Comparison of ENCODE assay signal across 8 cellular contexts in the genomic region with DNA sequence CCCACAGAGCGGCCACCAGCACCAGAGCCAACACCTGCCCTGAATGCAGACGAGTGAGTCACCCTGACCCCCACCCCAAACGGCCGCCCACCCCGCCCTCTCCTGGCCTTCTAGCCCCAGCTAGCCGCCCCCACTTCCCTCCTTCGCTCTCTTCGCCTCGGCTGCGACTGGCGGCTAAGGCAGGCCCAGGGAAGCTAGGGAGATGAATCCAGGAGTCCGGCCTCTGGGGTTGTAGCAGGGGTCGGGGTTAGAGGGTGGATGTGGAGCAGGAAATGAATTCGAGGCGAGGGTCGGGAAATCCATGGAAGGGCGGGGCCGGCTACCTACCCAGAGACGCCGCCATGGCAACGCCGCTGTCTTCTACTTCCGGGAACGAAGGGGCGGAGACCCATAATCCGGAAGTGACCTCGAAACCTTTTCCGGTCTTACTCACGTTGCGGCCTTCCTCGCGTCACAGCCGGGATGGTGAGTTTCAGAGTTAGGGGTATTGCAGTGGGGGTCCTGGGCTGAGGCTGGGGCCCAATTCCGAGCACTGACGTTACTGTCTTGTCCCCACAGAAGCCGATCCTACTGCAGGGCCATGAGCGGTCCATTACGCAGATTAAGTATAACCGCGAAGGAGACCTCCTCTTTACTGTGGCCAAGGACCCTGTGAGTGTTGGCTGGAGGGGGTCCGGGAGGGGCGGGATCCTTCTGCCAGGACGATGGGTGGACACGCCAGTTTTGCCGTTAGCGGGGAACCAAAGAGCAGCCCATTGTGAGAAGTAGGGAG. TPM values are rescaled to one million over a fixed set of nuclear protein-coding genes. Genes with fewer than 3 reads are reported as not detected.
DNase-seq lines count a peak whose midpoint lies in the region; ATAC-seq and TF ChIP-seq lines count a peak whose summit lies in the region.

TSS of gene EIF3I (plus strand) at position 428 of the 772 bp plus-strand sequence. CDS start at position 463, 35 bp downstream.
TSS of gene TMEM234 (minus strand) at position 374 of the 772 bp plus-strand sequence. CDS start at position 343, 31 bp downstream.

- peaks cover 17% of the 10 kb centered on the region for H3K4me1 Mint-ChIP-seq in GM23338
- H3K4me1 Mint-ChIP-seq in natural killer cell = peaks cover 20 to 29% of the 10 kb centered on the region in 2 donors

- H3K36me3 ChIP-seq in DND-41 (ENCODE audit: insufficient read depth, low read length) (peaks cover 35% of the 10 kb centered on the region), GM23338 (ENCODE audit: insufficient read depth) (peaks cover 30% of the 10 kb centered on the region), Loucy (ENCODE audit: insufficient read depth, low read length) (no peaks in the 10 kb centered on the region; the same call in 1 of the 2 replicates)

- DNase-seq in DND-41 (peak; percentile 92), GM23338 (ENCODE audit: low spot score) (peak; percentile 99), SHP77 (lab: John Stamatoyannopoulos, UW) (peak; percentile 95 to 96), fibroblast of pulmonary artery (ENCODE audit: low read depth) (peak; percentile 91), natural killer cell (peak; percentile 86)
- DNase-seq in activated effector memory CD4-positive, alpha-beta T cell treated with Interleukin-2 at 50 U/mL for 16 hours = peak; percentile 86
- DNase-seq in stimulated activated naive CD4-positive, alpha-beta T cell treated with Interleukin-2 at 50 U/mL for 16 hours (lab: John Stamatoyannopoulos, UW) = peak; percentile 87

- H3K4me2 ChIP-seq in DND-41 (ENCODE audit: insufficient read depth, low read length) (peak within 1 kb of the TSS; percentile 70), GM23338 (peak within 1 kb of the TSS; percentile 99), Loucy (ENCODE audit: low read depth, low read length, poor library complexity, severe bottlenecking) (peak within 1 kb of the TSS; percentile 91)

- H3K27me3 ChIP-seq in DND-41 (ENCODE audit: insufficient read depth, low read length, poor library complexity) (no peaks in the 10 kb centered on the region), GM23338 (ENCODE audit: insufficient read depth) (no peaks in the 10 kb centered on the region), Loucy (ENCODE audit: insufficient read depth, low read length, poor library complexity, severe bottlenecking) (no peaks in the 10 kb centered on the region)

- H3K36me3 Mint-ChIP-seq in GM23338 (ENCODE audit: low read depth) = peaks cover 40% of the 10 kb centered on the region
- no peaks in the 10 kb centered on the region for H3K36me3 Mint-ChIP-seq in natural killer cell

- H3K9me3 ChIP-seq in DND-41 (ENCODE audit: insufficient read depth, low read length, severe bottlenecking) = no peaks in the 10 kb centered on the region
- no peaks in the 10 kb centered on the region for H3K9me3 ChIP-seq in Loucy (ENCODE audit: insufficient read depth, low read depth, low read length)

- H3K27ac Mint-ChIP-seq in GM23338 (peak within 1 kb of the TSS; percentile 98), natural killer cell (peak within 1 kb of the TSS; percentile 92 to 96)

- H3K4me3 Mint-ChIP-seq in GM23338 (peak within 1 kb of the TSS; percentile 99), natural killer cell (peak within 1 kb of the TSS; percentile 92)

- peak within 1 kb of the TSS; percentile 81 for H2AFZ ChIP-seq in DND-41 (ENCODE audit: low read depth, low read length)
- peak within 1 kb of the TSS; percentile 80 for H2AFZ ChIP-seq in GM23338
- H2AFZ ChIP-seq in Loucy (ENCODE audit: low read length) = peak within 1 kb of the TSS; percentile 73

- H3F3A ChIP-seq in GM23338 (replicated peaks; ENCODE audit: low read depth) (peaks cover 15% of the 10 kb centered on the region), Loucy (ENCODE audit: low read depth) (no peaks in the 10 kb centered on the region)

- intact Hi-C loops in natural killer cell (cut with micrococcal nuclease) = loop anchor here (1.0 to 5.0 kb wide), 3 partner anchors 21 to 115 kb away; partner anchors contain the start of genes MARCKSL1 and TXLNA

- H3K9me3 Mint-ChIP-seq in GM23338 = no peaks in the 10 kb centered on the region
- H3K9me3 Mint-ChIP-seq in natural killer cell = no peaks in the 10 kb centered on the region

- peaks cover 47% of the 10 kb centered on the region for H3K79me2 ChIP-seq in DND-41 (ENCODE audit: insufficient read depth, low read length)
- H3K79me2 ChIP-seq in GM23338 (replicated peaks; ENCODE audit: insufficient read depth) = peaks cover 30% of the 10 kb centered on the region
- peaks cover 22% of the 10 kb centered on the region for H3K79me2 ChIP-seq in Loucy (ENCODE audit: insufficient read depth, low read length)

- H4K20me1 ChIP-seq in DND-41 (ENCODE audit: insufficient read depth, low read length) (peaks cover 8% of the 10 kb centered on the region; the same call in 1 of the 2 replicates), GM23338 (replicated peaks; ENCODE audit: insufficient read depth) (peaks cover 8% of the 10 kb centered on the region; the same call in 1 of the 2 replicates), Loucy (ENCODE audit: insufficient read depth, low read length, poor library complexity, severe bottlenecking) (no peaks in the 10 kb centered on the region)

- peak; percentile 96 for ATAC-seq in DND-41 (ENCODE audit: insufficient read depth, low read depth)
- peak; percentile 89 for ATAC-seq in GM23338
- peak; percentile 89 to 96 (median 93) for ATAC-seq in natural killer cell

- H3K27me3 Mint-ChIP-seq in GM23338 (ENCODE audit: insufficient read depth, low read depth, poor library complexity) = peaks cover 7% of the 10 kb centered on the region
- no peaks in the 10 kb centered on the region for H3K27me3 Mint-ChIP-seq in natural killer cell (ENCODE audit: low read depth in 2 of 2)

- peaks cover 34% of the 10 kb centered on the region for H3K4me1 ChIP-seq in DND-41 (ENCODE audit: insufficient read depth, low read length)
- H3K4me1 ChIP-seq in GM23338 (ENCODE audit: insufficient read depth) = peaks cover 10% of the 10 kb centered on the region
- H3K4me1 ChIP-seq in Loucy (ENCODE audit: insufficient read depth, low read length, poor library complexity, severe bottlenecking) = peaks cover 27% of the 10 kb centered on the region

- H3K9me2 ChIP-seq in GM23338 (ENCODE audit: insufficient read depth) (no peaks in the 10 kb centered on the region), Loucy (replicated peaks; ENCODE audit: low read depth, low read length) (no peaks in the 10 kb centered on the region)

- H3K9ac ChIP-seq in DND-41 (ENCODE audit: low read depth, low read length) (peak within 1 kb of the TSS; percentile 77), Loucy (ENCODE audit: low read depth, low read length, poor library complexity, severe bottlenecking) (peak within 1 kb of the TSS; percentile 85)

- H3K4me3 ChIP-seq in DND-41 (ENCODE audit: low read depth in 1 of 2, low read length in 2 of 2) (peak within 1 kb of the TSS; percentile 84 to 85), GM23338 (peak within 1 kb of the TSS; percentile 93), Loucy (ENCODE audit: low read length, poor library complexity, severe bottlenecking) (peak within 1 kb of the TSS; percentile 90), fibroblast of pulmonary artery (replicated peaks; ENCODE audit: low read depth, low read length) (peak within 1 kb of the TSS; percentile 99)

- H3K27ac ChIP-seq in DND-41 (ENCODE audit: low read length) = peak within 1 kb of the TSS; percentile 85
- peak within 1 kb of the TSS; percentile 79 for H3K27ac ChIP-seq in GM23338 (ENCODE audit: low read depth)

- no peak for TF ChIP-seq CTCF in DND-41 (IDR thresholded peaks at IDR 0.05; ENCODE audit: borderline replicate concordance, extremely low read depth, low read length, poor library complexity, severe bottlenecking)
- no peak for TF ChIP-seq CTCF in GM23338 (conservative IDR thresholded peaks at IDR 0.05; ENCODE audit: low read depth in 2 of 2)
- TF ChIP-seq CTCF in Loucy (conservative IDR thresholded peaks at IDR 0.05; ENCODE audit: low read length) = no peak
- TF ChIP-seq CTCF in fibroblast of pulmonary artery (IDR thresholded peaks at IDR 0.05; ENCODE audit: low read length, missing control alignments) = no peak
- TF ChIP-seq CTCF in natural killer cell (IDR thresholded peaks at IDR 0.05) = no peak

TF ChIP-seq in GM23338, 12 proteins besides CTCF, POLR2A, EP300 and RAD21:
- TF ChIP-seq CREB1 (CRISPR knock-in tag; IDR thresholded peaks at IDR 0.05; ENCODE audit: low read depth) (peak; percentile 88), ZNF331 (CRISPR knock-in tag; IDR thresholded peaks at IDR 0.05; ENCODE audit: low read depth) (no peak), ETS1 (IDR thresholded peaks at IDR 0.05) (peak; percentile 80), POLR2AphosphoS5 (IDR thresholded peaks at IDR 0.05; ENCODE audit: low read depth) (peak; percentile 92), EZH2phosphoT487 (IDR thresholded peaks at IDR 0.05; ENCODE audit: unreplicated experiment) (no peak)

RNA-seq across cellular contexts. Expression of gene EIF3I, which starts in this region (rescaled TPM):
- total RNA-seq in GM23338 (2014; rRNA removed; shearing (Covaris generic)) = 249 and 274 TPM in 2 replicates
- polyA plus RNA-seq in GM23338 (2016; fragmentation: Nextera tagmentation; extraction: Ambion mirVana) = 224 and 228 TPM in 2 replicates
- 100 to 1,000 TPM; 107 to 126 (median 110) TPM for total RNA-seq in natural killer cell

RNA-seq across cellular contexts. Expression of gene TMEM234, which starts in this region (rescaled TPM):
- total RNA-seq in GM23338 (2014; rRNA removed; shearing (Covaris generic)) = 4.7 and 7.7 TPM in 2 replicates
- polyA plus RNA-seq in GM23338 (2016; fragmentation: Nextera tagmentation; extraction: Ambion mirVana) = 8.1 and 8.2 TPM in 2 replicates
- total RNA-seq in natural killer cell = 10 to 100 TPM; 22.2 to 27.1 (median 24.7) TPM

Comparison
In these comparisons a context has a peak if more than half of its experiments do, and no peak if none do; other contexts are left out.
1. Peak in every context shown above with its lines: DNase-seq, ATAC-seq, H3K4me3 ChIP-seq and H3K27ac ChIP-seq.